Comparison of ENCODE assay signal across 16 cellular contexts in genomic region chr3:127491323-127491722, GRCh38.
A peak's percentile ranks its signal among the peaks of the same experiment; 100 is the strongest.
DNase-seq lines count a peak whose midpoint lies in the region; TF ChIP-seq lines count a peak whose summit lies in the region.
"Had no signal": no experiment of that assay in that cellular context is flagged by ENCODE, and none has a peak within 500 bp of the region (broad histone marks: within the 10 kb centered on the region; RNA-seq: fewer than 3 reads in every experiment).

No MANE protein-coding gene starts in this region.

- H3K27me3 ChIP-seq in Karpas-422 (ENCODE audit: low read length) (peaks cover 3% of the 10 kb centered on the region; the same call in 1 of the 2 replicates), ascending aorta (no peaks in the 10 kb centered on the region)

- no peaks in the 10 kb centered on the region; the same call in 1 of the 2 replicates for H4K20me1 ChIP-seq in Karpas-422 (ENCODE audit: insufficient read depth, low read depth, low read length)

- H3K4me3 Mint-ChIP-seq in activated T-cell treated with anti-CD3 and anti-CD28 coated beads, Interleukin-2, amount 50 U/mL, for 24 hours, result no peak overlapping the region
- H3K4me3 Mint-ChIP-seq: CD4-positive, alpha-beta T cell; GM23338; HFFc6 had no signal

- no peak overlapping the region for H3K27ac ChIP-seq in Karpas-422 (ENCODE audit: low read length)
- no peak overlapping the region for H3K27ac ChIP-seq in ascending aorta
- H3K27ac ChIP-seq: 22Rv1, A549, C4-2B, HL-60 had no signal

- H3K79me2 ChIP-seq in Karpas-422 (ENCODE audit: low read length), result no peaks in the 10 kb centered on the region

- H3K9me3 Mint-ChIP-seq in activated T-cell treated with anti-CD3 and anti-CD28 coated beads, Interleukin-2, amount 50 U/mL, for 24 hours, result no peaks in the 10 kb centered on the region
- H3K9me3 Mint-ChIP-seq: CD4-positive, alpha-beta T cell; HFFc6 had no signal

- no peak overlapping the region for H3K27ac Mint-ChIP-seq in activated T-cell treated with anti-CD3 and anti-CD28 coated beads, Interleukin-2, amount 50 U/mL, for 24 hours
- H3K27ac Mint-ChIP-seq: CD4-positive, alpha-beta T cell; GM23338; HFFc6 had no signal

- intact Hi-C loops in ascending aorta (cut with DNase I), result no loop called here

- H3K4me3 ChIP-seq in Karpas-422 (ENCODE audit: low read length), result no peak overlapping the region
- H3K4me3 ChIP-seq in ascending aorta, result no peak overlapping the region
- H3K4me3 ChIP-seq: A549, GM23338 had no signal

- no peak overlapping the region for H3K9ac ChIP-seq in Karpas-422 (ENCODE audit: low read length)

- no peaks in the 10 kb centered on the region for H3K36me3 Mint-ChIP-seq in activated T-cell treated with anti-CD3 and anti-CD28 coated beads, Interleukin-2, amount 50 U/mL, for 24 hours (ENCODE audit: low read depth)

- TF ChIP-seq CTCF in ascending aorta (IDR thresholded peaks at IDR 0.05), result no peak

- H3K4me1 ChIP-seq in Karpas-422 (ENCODE audit: low read length) (peaks cover 36% of the 10 kb centered on the region), ascending aorta (no peaks in the 10 kb centered on the region)
- H3K4me1 ChIP-seq: A549, Caco-2 had no signal

- H3K9me3 ChIP-seq in Karpas-422 (ENCODE audit: low read length) (no peaks in the 10 kb centered on the region; the same call in 1 of the 2 replicates), ascending aorta (no peaks in the 10 kb centered on the region)
- H3K9me3 ChIP-seq: A549, Caco-2 had no signal

- H2AFZ ChIP-seq in Karpas-422 (ENCODE audit: low read length), result no peak overlapping the region
- H2AFZ ChIP-seq: GM23338 had no signal

- peaks cover 73% of the 10 kb centered on the region for H3K27me3 Mint-ChIP-seq in activated T-cell treated with anti-CD3 and anti-CD28 coated beads, Interleukin-2, amount 50 U/mL, for 24 hours

- H3K36me3 ChIP-seq in Karpas-422 (ENCODE audit: insufficient read depth, low read length), result no peaks in the 10 kb centered on the region
- H3K36me3 ChIP-seq in ascending aorta, result no peaks in the 10 kb centered on the region

- H3K4me1 Mint-ChIP-seq in activated T-cell treated with anti-CD3 and anti-CD28 coated beads, Interleukin-2, amount 50 U/mL, for 24 hours (ENCODE audit: low read depth), result no peaks in the 10 kb centered on the region

- H3K9me2 ChIP-seq in Karpas-422 (replicated peaks; ENCODE audit: insufficient read depth, low read length), result no peaks in the 10 kb centered on the region

- H3K4me2 ChIP-seq in Karpas-422 (ENCODE audit: low read depth, low read length, poor library complexity, severe bottlenecking), result peak overlapping the region; percentile 34
- H3K4me2 ChIP-seq: A549, GM23338 had no signal

- peak; percentile 30 for DNase-seq in activated CD8-positive, alpha-beta memory T cell treated with anti-CD3 and anti-CD28 coated beads for 24 hours
- DNase-seq in activated CD8-positive, alpha-beta memory T cell treated with anti-CD3 and anti-CD28 coated beads, Interleukin-2, amount 50 U/mL, for 48 hours, result no peak
- DNase-seq in Karpas-422 (peak; percentile 33), mucosa of gallbladder (ENCODE audit: low spot score) (peak; percentile 3), NCI-H510A (lab: John Stamatoyannopoulos, UW) (no peak), ascending aorta (ENCODE audit: low spot score in 2 of 2) (no peak)
- DNase-seq in activated T-cell treated with anti-CD3 and anti-CD28 coated beads, Interleukin-2, amount 50 U/mL, for 24 hours, result no peak
- DNase-seq: AML-193; Caco-2; CD4-positive, alpha-beta T cell; HFFc6 had no signal

Comparison
In these comparisons a context has a peak if more than half of its experiments do, and no peak if none do; other contexts are left out.
1. DNase-seq: peak in activated CD8-positive, alpha-beta memory T cell treated with anti-CD3 and anti-CD28 coated beads for 24 hours (single experiment), Karpas-422 (single experiment) and mucosa of gallbladder (single experiment); none in activated CD8-positive, alpha-beta memory T cell treated with anti-CD3 and anti-CD28 coated beads, Interleukin-2, amount 50 U/mL, for 48 hours (single experiment), NCI-H510A (single experiment), activated T-cell treated with anti-CD3 and anti-CD28 coated beads, Interleukin-2, amount 50 U/mL, for 24 hours (single experiment) and ascending aorta (0 of 2).